ENCODE assay signal across 22 cellular contexts in genomic region chr5:9419794-9420193, GRCh38.
"Had no signal": no experiment of that assay in that cellular context is flagged by ENCODE, and none has a peak within 500 bp of the region (broad histone marks: within the 10 kb centered on the region; RNA-seq: fewer than 3 reads in every experiment).

No MANE protein-coding gene starts in this region.

- H3K27ac ChIP-seq: RWPE1 had no signal

- H3K27me3 Mint-ChIP-seq: T-helper 17 cell had no signal

- DNase-seq: IMR-90, Kasumi-1, KG1, MV-4-11, NCI-H1048, NCI-H1105, NCI-H1417, NCI-H1436 treated with DMSO at 0.1 percent for 48 hours, NCI-H1694, NCI-H187 treated with DMSO at 0.1 percent for 48 hours, NCI-H2029 treated with DMSO at 0.1 percent for 48 hours, NCI-H2171 treated with DMSO at 0.1 percent for 48 hours, NCI-H2227 treated with DMSO at 0.1 percent for 48 hours, NCI-H524, NCI-H526 treated with DMSO at 0.1 percent for 48 hours, NCI-H748 treated with DMSO at 0.1 percent for 48 hours, SHP77, T-helper 1 cell, T-helper 17 cell had no signal

- H3K4me3 Mint-ChIP-seq: T-helper 17 cell had no signal

- ATAC-seq: HepG2, SK-N-SH treated with all-trans-retinoic acid at 6 μM for 48 hours, T-helper 17 cell had no signal

- H3K4me1 Mint-ChIP-seq: T-helper 17 cell had no signal

- H3K27ac Mint-ChIP-seq: T-helper 17 cell had no signal
